15 cellular contexts compared by ENCODE assay signal in the genomic region with DNA sequence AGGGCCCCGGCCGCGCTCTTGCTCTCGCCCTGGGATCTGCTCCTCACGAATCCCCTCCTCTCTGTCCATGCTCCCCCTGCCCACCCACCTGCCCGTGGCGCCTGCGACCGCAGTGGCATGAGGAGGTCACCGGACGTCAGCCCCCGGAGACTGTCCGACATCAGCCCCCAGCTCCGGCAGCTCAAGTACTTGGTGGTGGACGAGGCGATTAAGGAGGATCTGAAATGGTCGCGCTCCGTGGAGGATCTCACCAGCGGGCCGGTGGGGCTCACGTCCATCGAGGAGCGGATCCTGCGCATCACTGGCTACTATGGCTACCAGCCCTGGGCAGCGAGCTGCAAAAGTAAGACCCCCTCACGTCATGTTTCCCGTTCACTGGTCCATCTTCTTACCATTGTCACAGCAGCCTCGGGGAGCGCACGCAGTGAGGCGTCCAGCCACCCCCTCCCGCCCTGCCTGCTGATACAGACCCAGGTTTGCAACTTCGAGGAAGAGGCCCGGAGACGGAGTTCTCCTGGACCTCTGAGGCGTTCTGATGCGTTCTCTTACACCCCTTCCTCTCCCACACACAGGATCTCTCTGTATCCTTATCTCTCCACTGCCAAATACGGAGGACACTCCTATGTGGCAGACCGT. TPM values are rescaled to one million over a fixed set of nuclear protein-coding genes. Genes with fewer than 3 reads are reported as not detected.
A peak's percentile ranks its signal among the peaks of the same experiment; 100 is the strongest.
DNase-seq lines count a peak whose midpoint lies in the region; ATAC-seq and TF ChIP-seq lines count a peak whose summit lies in the region.
"Had no signal": no experiment of that assay in that cellular context is flagged by ENCODE, and none has a peak within 500 bp of the region (broad histone marks: within the 10 kb centered on the region; RNA-seq: fewer than 3 reads in every experiment).

No MANE protein-coding gene starts in this region.

- no peaks in the 10 kb centered on the region for H3F3A ChIP-seq in neural progenitor cell (ENCODE audit: low read depth)

- peak overlapping the region; percentile 48 for H3K27ac ChIP-seq in foreskin keratinocyte
- no peak overlapping the region for H3K27ac ChIP-seq in neural progenitor cell
- H3K27ac ChIP-seq: BLaER1 treated with 17β-estradiol and CSF1 and Interleukin-3, amounts not matched to agents 10 nM and 100 nM; SK-N-MC; thoracic aorta had no signal

- peak overlapping the region; percentile 99 for H2AFZ ChIP-seq in neural progenitor cell (replicated peaks)

- H3K4me2 ChIP-seq in neural progenitor cell: peak overlapping the region; percentile 99
- H3K4me2 ChIP-seq: BLaER1 treated with 17β-estradiol and CSF1 and Interleukin-3, amounts not matched to agents 10 nM and 100 nM had no signal

- DNase-seq in T-helper 17 cell (no peak), foreskin keratinocyte (peak in 1 of 2 donors; percentile 34), neural progenitor cell (ENCODE audit: low spot score) (peak; percentile 48), HAP-1 (ENCODE audit: low spot score in 2 of 2) (no peak), NCI-H187 (lab: John Stamatoyannopoulos, UW) (no peak)
- no peak for DNase-seq in stimulated activated effector memory CD8-positive, alpha-beta T cell treated with anti-CD3 and anti-CD28 coated beads, Interleukin-12 subunit alpha, Interleukin-12 subunit beta, amount 100 ng/mL, for 72 hours (ENCODE audit: low spot score in 2 of 2)
- DNase-seq: activated CD4-positive, alpha-beta T cell treated with anti-CD3 and anti-CD28 coated beads for 48 hours; activated naive CD4-positive, alpha-beta T cell treated with anti-CD3 and anti-CD28 coated beads for 36 hours; effector memory CD8-positive, alpha-beta T cell; HCEC 1CT had no signal

- H3K79me2 ChIP-seq in neural progenitor cell (ENCODE audit: low read depth): no peaks in the 10 kb centered on the region

- peaks cover 53% of the 10 kb centered on the region for H3K27me3 Mint-ChIP-seq in T-helper 17 cell
- peaks cover 24% of the 10 kb centered on the region for H3K27me3 Mint-ChIP-seq in neural progenitor cell (ENCODE audit: insufficient read depth, low read depth)

- H3K4me1 ChIP-seq in ES-I3 (ENCODE audit: insufficient read depth, low read length): no peaks in the 10 kb centered on the region
- peaks cover 18% of the 10 kb centered on the region for H3K4me1 ChIP-seq in foreskin keratinocyte
- no peaks in the 10 kb centered on the region for H3K4me1 ChIP-seq in neural progenitor cell
- H3K4me1 ChIP-seq in HAP-1: no peaks in the 10 kb centered on the region

- H3K9me3 Mint-ChIP-seq in neural progenitor cell: peaks cover 3% of the 10 kb centered on the region
- peaks cover 3% of the 10 kb centered on the region for H3K9me3 Mint-ChIP-seq in stimulated activated effector memory CD8-positive, alpha-beta T cell treated with anti-CD3 and anti-CD28 coated beads, Interleukin-12 subunit alpha, Interleukin-12 subunit beta, amount 100 ng/mL, for 72 hours
- H3K9me3 Mint-ChIP-seq: activated naive CD4-positive, alpha-beta T cell treated with anti-CD3 and anti-CD28 coated beads for 36 hours had no signal

- in situ Hi-C loops in HAP-1 (cut with MboI; ENCODE audit: low sequenced_read_pairs): no loop called here

- TF ChIP-seq CTCF in foreskin keratinocyte (conservative IDR thresholded peaks at IDR 0.05) (no peak), neural progenitor cell (IDR thresholded peaks at IDR 0.05) (no peak)

- no peaks in the 10 kb centered on the region for H3K4me1 Mint-ChIP-seq in T-helper 17 cell
- H3K4me1 Mint-ChIP-seq in neural progenitor cell: peaks cover 8% of the 10 kb centered on the region
- peaks cover 6% of the 10 kb centered on the region for H3K4me1 Mint-ChIP-seq in stimulated activated effector memory CD8-positive, alpha-beta T cell treated with anti-CD3 and anti-CD28 coated beads, Interleukin-12 subunit alpha, Interleukin-12 subunit beta, amount 100 ng/mL, for 72 hours

- H3K27me3 ChIP-seq in foreskin keratinocyte: peaks cover 14% of the 10 kb centered on the region
- peaks cover 73% of the 10 kb centered on the region for H3K27me3 ChIP-seq in neural progenitor cell
- H3K27me3 ChIP-seq in HAP-1 (ENCODE audit: low read depth): peaks cover 21% of the 10 kb centered on the region
- H3K27me3 ChIP-seq: BLaER1 treated with 17β-estradiol and CSF1 and Interleukin-3, amounts not matched to agents 10 nM and 100 nM had no signal

- H3K4me3 ChIP-seq in neural progenitor cell (peak overlapping the region; percentile 83), HAP-1 (no peak overlapping the region)
- H3K4me3 ChIP-seq: BLaER1 treated with 17β-estradiol and CSF1 and Interleukin-3, amounts not matched to agents 10 nM and 100 nM; SK-N-MC; thoracic aorta had no signal

- no peak overlapping the region for H3K27ac Mint-ChIP-seq in T-helper 17 cell
- no peak overlapping the region for H3K27ac Mint-ChIP-seq in neural progenitor cell
- H3K27ac Mint-ChIP-seq in stimulated activated effector memory CD8-positive, alpha-beta T cell treated with anti-CD3 and anti-CD28 coated beads, Interleukin-12 subunit alpha, Interleukin-12 subunit beta, amount 100 ng/mL, for 72 hours: no peak overlapping the region
- H3K27ac Mint-ChIP-seq: activated naive CD4-positive, alpha-beta T cell treated with anti-CD3 and anti-CD28 coated beads for 36 hours; effector memory CD8-positive, alpha-beta T cell had no signal

- ATAC-seq in T-helper 17 cell (no peak), foreskin keratinocyte (no peak), HG03571 (IDR thresholded peaks at IDR 0.05; ENCODE audit: unreplicated experiment) (no peak)
- ATAC-seq in stimulated activated effector memory CD8-positive, alpha-beta T cell treated with anti-CD3 and anti-CD28 coated beads, Interleukin-12 subunit alpha, Interleukin-12 subunit beta, amount 100 ng/mL, for 72 hours: no peak
- ATAC-seq: effector memory CD8-positive, alpha-beta T cell had no signal

- H3K9ac ChIP-seq in ES-I3 (ENCODE audit: low read depth, low read length) (peak overlapping the region; percentile 80; the same call in 1 of the 2 replicates), neural progenitor cell (no peak overlapping the region)
- H3K9ac ChIP-seq: BLaER1 treated with 17β-estradiol and CSF1 and Interleukin-3, amounts not matched to agents 10 nM and 100 nM had no signal

- H3K36me3 ChIP-seq in ES-I3 (ENCODE audit: insufficient read depth, low read length) (no peaks in the 10 kb centered on the region), neural progenitor cell (no peaks in the 10 kb centered on the region), HAP-1 (replicated peaks) (no peaks in the 10 kb centered on the region)
- H3K36me3 ChIP-seq: BLaER1 treated with 17β-estradiol and CSF1 and Interleukin-3, amounts not matched to agents 10 nM and 100 nM; thoracic aorta had no signal

- H3K4me3 Mint-ChIP-seq in T-helper 17 cell (peak overlapping the region; percentile 10), neural progenitor cell (peak overlapping the region; percentile 88)
- H3K4me3 Mint-ChIP-seq in stimulated activated effector memory CD8-positive, alpha-beta T cell treated with anti-CD3 and anti-CD28 coated beads, Interleukin-12 subunit alpha, Interleukin-12 subunit beta, amount 100 ng/mL, for 72 hours: no peak overlapping the region
- H3K4me3 Mint-ChIP-seq: activated naive CD4-positive, alpha-beta T cell treated with anti-CD3 and anti-CD28 coated beads for 36 hours; effector memory CD8-positive, alpha-beta T cell had no signal

- H3K9me3 ChIP-seq in ES-I3 (ENCODE audit: control insufficient read depth, insufficient read depth, low read length) (no peaks in the 10 kb centered on the region), T-helper 17 cell (ENCODE audit: control insufficient read depth, low read length, poor library complexity, severe bottlenecking) (no peaks in the 10 kb centered on the region), neural progenitor cell (ENCODE audit: low read depth) (no peaks in the 10 kb centered on the region), HAP-1 (no peaks in the 10 kb centered on the region)
- H3K9me3 ChIP-seq: thoracic aorta had no signal

- H3K36me3 Mint-ChIP-seq in T-helper 17 cell (ENCODE audit: low read depth): peaks cover 2% of the 10 kb centered on the region
- peaks cover 2% of the 10 kb centered on the region for H3K36me3 Mint-ChIP-seq in neural progenitor cell
- no peaks in the 10 kb centered on the region for H3K36me3 Mint-ChIP-seq in stimulated activated effector memory CD8-positive, alpha-beta T cell treated with anti-CD3 and anti-CD28 coated beads, Interleukin-12 subunit alpha, Interleukin-12 subunit beta, amount 100 ng/mL, for 72 hours

- H4K20me1 ChIP-seq in neural progenitor cell (ENCODE audit: low read depth): no peaks in the 10 kb centered on the region
- H4K20me1 ChIP-seq: BLaER1 treated with 17β-estradiol and CSF1 and Interleukin-3, amounts not matched to agents 10 nM and 100 nM had no signal

RNA-seq across cellular contexts. Expression of a gene that starts 1.1 kb away (rescaled TPM):
- total RNA-seq in T-helper 17 cell: under 1 TPM in 1 of 2 donors, not detected in 1; 0.10 TPM
- 9.4 and 9.5 TPM in 2 replicates for total RNA-seq in foreskin keratinocyte
- polyA plus RNA-seq in foreskin keratinocyte: 6.0 and 6.4 TPM in 2 replicates
- total RNA-seq in neural progenitor cell (ENCODE audit: low replicate concordance): 0.79 and 1.5 TPM in 2 replicates
- total RNA-seq: activated naive CD4-positive, alpha-beta T cell treated with anti-CD3 and anti-CD28 coated beads for 36 hours; thoracic aorta had no signal
